ENCODE assay signal across 14 cellular contexts in genomic region chr4:104489731-104490095, GRCh38. TPM values are rescaled to one million over a fixed set of nuclear protein-coding genes. Genes with fewer than 3 reads are reported as not detected.
DNase-seq lines count a peak whose midpoint lies in the region; ATAC-seq and TF ChIP-seq lines count a peak whose summit lies in the region.
"Had no signal": no experiment of that assay in that cellular context is flagged by ENCODE, and none has a peak within 500 bp of the region (broad histone marks: within the 10 kb centered on the region; RNA-seq: fewer than 3 reads in every experiment).

No MANE protein-coding gene starts in this region.

- peaks cover 62% of the 10 kb centered on the region for H3K4me1 Mint-ChIP-seq in nephron

- DNase-seq in inferior parietal cortex (ENCODE audit: extremely low spot score): no peak
- DNase-seq in A172 (ENCODE audit: low spot score): no peak
- DNase-seq in stimulated activated CD4-positive, alpha-beta T cell treated with anti-CD3 and anti-CD28 coated beads, Interleukin-2, amount 100 ng/mL, for 24 hours: no peak
- no peak for DNase-seq in NCI-H146 (lab: John Stamatoyannopoulos, UW)
- DNase-seq: activated CD8-positive, alpha-beta memory T cell treated with anti-CD3 and anti-CD28 coated beads, Interleukin-2, amount 50 U/mL, for 48 hours; CD8-positive, alpha-beta T cell; foreskin keratinocyte; NCI-H510A had no signal

- TF ChIP-seq CTCF in nephron (IDR thresholded peaks at IDR 0.05; ENCODE audit: unreplicated experiment in 3 of 3): no peak

- H3K27me3 Mint-ChIP-seq in nephron (ENCODE audit: low read depth): no peaks in the 10 kb centered on the region

- no peaks in the 10 kb centered on the region for H3K9me3 Mint-ChIP-seq in nephron
- H3K9me3 Mint-ChIP-seq: CD8-positive, alpha-beta T cell; IgD-negative memory B cell had no signal

- peak; percentile 34 for ATAC-seq in GM18508 (IDR thresholded peaks at IDR 0.05; ENCODE audit: insufficient read depth, unreplicated experiment)
- ATAC-seq in GM21717 (IDR thresholded peaks at IDR 0.05; ENCODE audit: unreplicated experiment): peak; percentile 25
- peak; percentile 27 for ATAC-seq in HG03469 (IDR thresholded peaks at IDR 0.05; ENCODE audit: unreplicated experiment)
- ATAC-seq: CD8-positive, alpha-beta T cell had no signal

- H3K27ac Mint-ChIP-seq in nephron: peak overlapping the region; percentile 89 to 93 (median 90)

- H3K36me3 Mint-ChIP-seq in nephron (ENCODE audit: low read depth): no peaks in the 10 kb centered on the region
- H3K36me3 Mint-ChIP-seq: CD8-positive, alpha-beta T cell; IgD-negative memory B cell had no signal

- peak overlapping the region; percentile 83 to 93 (median 88) for H3K4me3 Mint-ChIP-seq in nephron

RNA-seq across cellular contexts. Expression of gene CXXC4, which starts 5.0 kb away (rescaled TPM):
- total RNA-seq in A172 (2014; rRNA removed; shearing (Covaris generic)): 0.28 and 0.48 TPM in 2 replicates
- total RNA-seq: CD8-positive, alpha-beta T cell; foreskin keratinocyte; T-helper 1 cell treated with Interleukin-12 subunit alpha and Interleukin-12 subunit beta and Interleukin-4 antibody, amounts not matched to agents 30 ng/mL and 1 ng/mL, for 36 hours had no signal
